In the genomic region with DNA sequence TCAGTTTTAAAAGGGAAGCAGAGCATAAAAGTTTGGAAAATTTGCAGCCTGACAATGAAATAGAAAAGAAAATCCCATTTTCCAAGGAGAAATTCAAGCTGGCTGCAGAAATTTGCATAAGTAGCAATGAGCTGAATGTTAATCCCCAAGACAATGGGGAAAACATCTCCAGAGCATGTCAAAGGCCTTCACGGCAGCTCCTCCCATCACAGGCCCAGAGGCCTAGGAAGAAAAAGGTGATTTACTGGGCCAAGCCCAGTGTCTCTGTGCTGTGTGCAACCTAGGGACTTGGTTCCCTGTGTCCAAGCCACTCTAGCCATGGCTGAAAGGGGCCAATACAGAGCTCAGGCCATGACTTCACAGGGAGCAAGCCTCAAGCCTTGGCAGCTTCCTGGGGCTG, we compare ENCODE assay signal across 37 cellular contexts. TPM values are rescaled to one million over a fixed set of nuclear protein-coding genes. Genes with fewer than 3 reads are reported as not detected.
"Had no signal": no experiment of that assay in that cellular context is flagged by ENCODE, and none has a peak within 500 bp of the region (broad histone marks: within the 10 kb centered on the region; RNA-seq: fewer than 3 reads in every experiment).

No MANE protein-coding gene starts in this region.

- H3K4me3 Mint-ChIP-seq: activated B cell treated with CpG ODN at 0.5 μM for 24 hours; activated CD4-positive, alpha-beta memory T cell treated with anti-CD3 and anti-CD28 coated beads for 36 hours; activated CD4-positive, alpha-beta T cell treated with anti-CD3 and anti-CD28 coated beads, Interleukin-2, amount 10 ng/mL, durations not matched to agents 24 days and 14 days; activated CD8-positive, alpha-beta T cell treated with anti-CD3 and anti-CD28 coated beads for 36 hours; activated naive CD4-positive, alpha-beta T cell treated with anti-CD3 and anti-CD28 coated beads, Interleukin-2, amount 10 ng/mL, durations not matched to agents 7 days and 5 days; activated naive CD4-positive, alpha-beta T cell treated with anti-CD3 and anti-CD28 coated beads, Interleukin-2, amount 50 U/mL, for 24 hours; activated naive CD8-positive, alpha-beta T cell; activated naive CD8-positive, alpha-beta T cell treated with anti-CD3 and anti-CD28 coated beads, Interleukin-2, amount 10 ng/mL, durations not matched to agents 7 days and 5 days; activated naive CD8-positive, alpha-beta T cell treated with anti-CD3 and anti-CD28 coated beads, Interleukin-2, amount 50 U/mL, for 24 hours; T-helper 1 cell treated with Interleukin-12 subunit alpha and Interleukin-12 subunit beta and Interleukin-4 antibody, amounts not matched to agents 30 μg/mL and 1 μg/mL, for 36 hours; T-helper 2 cell treated with Interferon-gamma antibody and Interleukin-4, amounts not matched to agents 5 μg/mL and 100 μg/mL, for 36 hours had no signal

- H3K4me3 ChIP-seq: body of pancreas, breast epithelium had no signal

- H3K36me3 Mint-ChIP-seq: activated CD4-positive, alpha-beta memory T cell treated with anti-CD3 and anti-CD28 coated beads for 36 hours; activated naive CD4-positive, alpha-beta T cell treated with anti-CD3 and anti-CD28 coated beads, Interleukin-2, amount 10 ng/mL, durations not matched to agents 7 days and 5 days; activated naive CD4-positive, alpha-beta T cell treated with anti-CD3 and anti-CD28 coated beads, Interleukin-2, amount 50 U/mL, for 24 hours; activated naive CD8-positive, alpha-beta T cell; activated naive CD8-positive, alpha-beta T cell treated with anti-CD3 and anti-CD28 coated beads, Interleukin-2, amount 10 ng/mL, durations not matched to agents 7 days and 5 days had no signal

- H3K27ac Mint-ChIP-seq: activated B cell treated with CpG ODN at 0.5 μM for 24 hours; activated CD4-positive, alpha-beta memory T cell treated with anti-CD3 and anti-CD28 coated beads for 36 hours; activated CD4-positive, alpha-beta T cell treated with anti-CD3 and anti-CD28 coated beads, Interleukin-2, amount 10 ng/mL, durations not matched to agents 24 days and 14 days; activated CD8-positive, alpha-beta T cell treated with anti-CD3 and anti-CD28 coated beads for 36 hours; activated naive CD4-positive, alpha-beta T cell treated with anti-CD3 and anti-CD28 coated beads, Interleukin-2, amount 10 ng/mL, durations not matched to agents 7 days and 5 days; activated naive CD4-positive, alpha-beta T cell treated with anti-CD3 and anti-CD28 coated beads, Interleukin-2, amount 50 U/mL, for 24 hours; activated naive CD8-positive, alpha-beta T cell; activated naive CD8-positive, alpha-beta T cell treated with anti-CD3 and anti-CD28 coated beads, Interleukin-2, amount 10 ng/mL, durations not matched to agents 7 days and 5 days; activated naive CD8-positive, alpha-beta T cell treated with anti-CD3 and anti-CD28 coated beads, Interleukin-2, amount 50 U/mL, for 24 hours; activated T-helper 2 cell treated with anti-CD3 and anti-CD28 coated beads, Interferon-gamma antibody, Interleukin-2, Interleukin-4, amounts not matched to agents 10 μg/mL and 5 μg/mL and 100 μg/mL, durations not matched to agents 14 hours and 24 hours and 36 hours; T-helper 1 cell treated with Interleukin-12 subunit alpha and Interleukin-12 subunit beta and Interleukin-4 antibody, amounts not matched to agents 30 μg/mL and 1 μg/mL, for 36 hours; T-helper 2 cell treated with Interferon-gamma antibody and Interleukin-4, amounts not matched to agents 5 μg/mL and 100 μg/mL, for 36 hours had no signal

- H3K27me3 Mint-ChIP-seq: activated B cell treated with CpG ODN at 0.5 μM for 24 hours; activated CD4-positive, alpha-beta T cell treated with anti-CD3 and anti-CD28 coated beads, Interleukin-2, amount 10 ng/mL, durations not matched to agents 24 days and 14 days; activated naive CD4-positive, alpha-beta T cell treated with anti-CD3 and anti-CD28 coated beads, Interleukin-2, amount 10 ng/mL, durations not matched to agents 7 days and 5 days; activated naive CD8-positive, alpha-beta T cell treated with anti-CD3 and anti-CD28 coated beads, Interleukin-2, amount 10 ng/mL, durations not matched to agents 7 days and 5 days; activated naive CD8-positive, alpha-beta T cell treated with anti-CD3 and anti-CD28 coated beads, Interleukin-2, amount 50 U/mL, for 24 hours had no signal

- H3K27ac ChIP-seq: body of pancreas, brain microvascular endothelial cell, breast epithelium, VCaP had no signal

- H3K9me3 ChIP-seq: body of pancreas, breast epithelium had no signal

- H3K36me3 ChIP-seq: brain microvascular endothelial cell, breast epithelium had no signal

- H3K9me3 Mint-ChIP-seq: activated CD4-positive, alpha-beta memory T cell treated with anti-CD3 and anti-CD28 coated beads for 36 hours; activated naive CD4-positive, alpha-beta T cell treated with anti-CD3 and anti-CD28 coated beads, Interleukin-2, amount 10 ng/mL, durations not matched to agents 7 days and 5 days had no signal

- DNase-seq: activated B cell treated with CpG ODN at 0.5 μM for 24 hours; activated CD4-positive, alpha-beta memory T cell treated with anti-CD3 and anti-CD28 coated beads for 36 hours; activated CD4-positive, alpha-beta T cell treated with anti-CD3 and anti-CD28 coated beads for 4 hours; activated CD4-positive, alpha-beta T cell treated with anti-CD3 and anti-CD28 coated beads, Interleukin-2, amount 10 ng/mL, durations not matched to agents 24 days and 14 days; activated CD4-positive, alpha-beta T cell treated with anti-CD3 and anti-CD28 coated beads, Interleukin-2, amount 50 U/mL, for 1 hour; activated CD4-positive, alpha-beta T cell treated with anti-CD3 and anti-CD28 coated beads, Interleukin-2, amount 50 U/mL, for 4 hours; activated CD4-positive, CD25-positive, alpha-beta regulatory T cell treated with anti-CD3 and anti-CD28 coated beads, Interleukin-2, amount 50 U/mL, for 72 hours; activated CD8-positive, alpha-beta memory T cell treated with anti-CD3 and anti-CD28 coated beads, Interleukin-2, amount 50 U/mL, for 4 hours; activated CD8-positive, alpha-beta T cell treated with anti-CD3 and anti-CD28 coated beads for 36 hours; activated effector memory CD4-positive, alpha-beta T cell treated with Interleukin-2 at 50 U/mL for 16 hours; activated gamma-delta T cell; activated naive CD4-positive, alpha-beta T cell treated with anti-CD3 and anti-CD28 coated beads, Interleukin-2, amount 10 ng/mL, durations not matched to agents 7 days and 5 days; activated naive CD4-positive, alpha-beta T cell treated with Interleukin-2 at 50 U/mL for 16 hours; activated naive CD8-positive, alpha-beta T cell treated with anti-CD3 and anti-CD28 coated beads, Interleukin-2, amount 10 ng/mL, durations not matched to agents 7 days and 5 days; activated naive CD8-positive, alpha-beta T cell treated with anti-CD3 and anti-CD28 coated beads, Interleukin-2, amount 50 U/mL, for 24 hours; activated T-cell treated with anti-CD3 and anti-CD28 coated beads for 4 hours; activated T-cell treated with anti-CD3 and anti-CD28 coated beads, Interleukin-2, amount 50 U/mL, for 1 hour; activated T-cell treated with anti-CD3 and anti-CD28 coated beads, Interleukin-2, amount 50 U/mL, for 48 hours; aorta; body of pancreas; brain microvascular endothelial cell; central memory CD4-positive, alpha-beta T cell; T-helper 1 cell; T-helper 2 cell; T-helper 9 cell had no signal

- H3K4me1 ChIP-seq: body of pancreas, breast epithelium had no signal

- H3K27me3 ChIP-seq: body of pancreas, brain microvascular endothelial cell, breast epithelium had no signal

- H3K4me1 Mint-ChIP-seq: activated B cell treated with CpG ODN at 0.5 μM for 24 hours; activated CD4-positive, alpha-beta T cell treated with anti-CD3 and anti-CD28 coated beads, Interleukin-2, amount 10 ng/mL, durations not matched to agents 24 days and 14 days; activated naive CD4-positive, alpha-beta T cell treated with anti-CD3 and anti-CD28 coated beads, Interleukin-2, amount 10 ng/mL, durations not matched to agents 7 days and 5 days; activated naive CD4-positive, alpha-beta T cell treated with anti-CD3 and anti-CD28 coated beads, Interleukin-2, amount 50 U/mL, for 24 hours; activated naive CD8-positive, alpha-beta T cell treated with anti-CD3 and anti-CD28 coated beads, Interleukin-2, amount 10 ng/mL, durations not matched to agents 7 days and 5 days; activated naive CD8-positive, alpha-beta T cell treated with anti-CD3 and anti-CD28 coated beads, Interleukin-2, amount 50 U/mL, for 24 hours had no signal

- ATAC-seq: activated CD8-positive, alpha-beta T cell treated with anti-CD3 and anti-CD28 coated beads for 36 hours; activated naive CD8-positive, alpha-beta T cell treated with anti-CD3 and anti-CD28 coated beads, Interleukin-2, amount 50 U/mL, for 24 hours; body of pancreas had no signal

RNA-seq across cellular contexts. Expression of a gene that starts 26.1 kb away (rescaled TPM):
- total RNA-seq: activated B cell treated with CpG ODN at 0.5 μM for 24 hours; activated CD4-positive, alpha-beta memory T cell treated with anti-CD3 and anti-CD28 coated beads for 36 hours; activated CD4-positive, alpha-beta T cell treated with anti-CD3 and anti-CD28 coated beads, Interleukin-2, amount 10 ng/mL, durations not matched to agents 24 days and 14 days; activated CD8-positive, alpha-beta memory T cell treated with anti-CD3 and anti-CD28 coated beads for 36 hours; activated CD8-positive, alpha-beta T cell treated with anti-CD3 and anti-CD28 coated beads for 36 hours; activated naive CD8-positive, alpha-beta T cell treated with anti-CD3 and anti-CD28 coated beads, Interleukin-2, amount 10 ng/mL, durations not matched to agents 7 days and 5 days; activated T-helper 2 cell treated with anti-CD3 and anti-CD28 coated beads, Interferon-gamma antibody, Interleukin-2, Interleukin-4, amounts not matched to agents 10 μg/mL and 5 μg/mL and 100 μg/mL, durations not matched to agents 14 hours and 24 hours and 36 hours; aorta; astrocyte; body of pancreas; breast epithelium; cardiac septum; cerebellum had no signal
- polyA plus RNA-seq: adipose tissue, aorta had no signal

RNA-seq across cellular contexts. Expression of a gene that starts 33.8 kb away (rescaled TPM):
- total RNA-seq: activated B cell treated with CpG ODN at 0.5 μM for 24 hours; activated CD4-positive, alpha-beta memory T cell treated with anti-CD3 and anti-CD28 coated beads for 36 hours; activated CD4-positive, alpha-beta T cell treated with anti-CD3 and anti-CD28 coated beads, Interleukin-2, amount 10 ng/mL, durations not matched to agents 24 days and 14 days; activated CD8-positive, alpha-beta memory T cell treated with anti-CD3 and anti-CD28 coated beads for 36 hours; activated CD8-positive, alpha-beta T cell treated with anti-CD3 and anti-CD28 coated beads for 36 hours; activated naive CD8-positive, alpha-beta T cell treated with anti-CD3 and anti-CD28 coated beads, Interleukin-2, amount 10 ng/mL, durations not matched to agents 7 days and 5 days; activated T-helper 2 cell treated with anti-CD3 and anti-CD28 coated beads, Interferon-gamma antibody, Interleukin-2, Interleukin-4, amounts not matched to agents 10 μg/mL and 5 μg/mL and 100 μg/mL, durations not matched to agents 14 hours and 24 hours and 36 hours; aorta; astrocyte; body of pancreas; breast epithelium; cardiac septum; cerebellum had no signal
- polyA plus RNA-seq: adipose tissue, aorta had no signal

RNA-seq across cellular contexts. Expression of a gene that starts 48.3 kb away (rescaled TPM):
- total RNA-seq: activated B cell treated with CpG ODN at 0.5 μM for 24 hours; activated CD4-positive, alpha-beta memory T cell treated with anti-CD3 and anti-CD28 coated beads for 36 hours; activated CD4-positive, alpha-beta T cell treated with anti-CD3 and anti-CD28 coated beads, Interleukin-2, amount 10 ng/mL, durations not matched to agents 24 days and 14 days; activated CD8-positive, alpha-beta memory T cell treated with anti-CD3 and anti-CD28 coated beads for 36 hours; activated CD8-positive, alpha-beta T cell treated with anti-CD3 and anti-CD28 coated beads for 36 hours; activated naive CD8-positive, alpha-beta T cell treated with anti-CD3 and anti-CD28 coated beads, Interleukin-2, amount 10 ng/mL, durations not matched to agents 7 days and 5 days; activated T-helper 2 cell treated with anti-CD3 and anti-CD28 coated beads, Interferon-gamma antibody, Interleukin-2, Interleukin-4, amounts not matched to agents 10 μg/mL and 5 μg/mL and 100 μg/mL, durations not matched to agents 14 hours and 24 hours and 36 hours; aorta; astrocyte; body of pancreas; breast epithelium; cardiac septum; cerebellum had no signal
- polyA plus RNA-seq: adipose tissue, aorta had no signal

RNA-seq across cellular contexts. Expression of a gene that starts 49.8 kb away (rescaled TPM):
- total RNA-seq: activated B cell treated with CpG ODN at 0.5 μM for 24 hours; activated CD4-positive, alpha-beta memory T cell treated with anti-CD3 and anti-CD28 coated beads for 36 hours; activated CD4-positive, alpha-beta T cell treated with anti-CD3 and anti-CD28 coated beads, Interleukin-2, amount 10 ng/mL, durations not matched to agents 24 days and 14 days; activated CD8-positive, alpha-beta memory T cell treated with anti-CD3 and anti-CD28 coated beads for 36 hours; activated CD8-positive, alpha-beta T cell treated with anti-CD3 and anti-CD28 coated beads for 36 hours; activated naive CD8-positive, alpha-beta T cell treated with anti-CD3 and anti-CD28 coated beads, Interleukin-2, amount 10 ng/mL, durations not matched to agents 7 days and 5 days; activated T-helper 2 cell treated with anti-CD3 and anti-CD28 coated beads, Interferon-gamma antibody, Interleukin-2, Interleukin-4, amounts not matched to agents 10 μg/mL and 5 μg/mL and 100 μg/mL, durations not matched to agents 14 hours and 24 hours and 36 hours; aorta; astrocyte; body of pancreas; breast epithelium; cardiac septum; cerebellum had no signal
- polyA plus RNA-seq: adipose tissue, aorta had no signal

RNA-seq across cellular contexts. Expression of a gene that starts 52.6 kb away (rescaled TPM):
- total RNA-seq: activated B cell treated with CpG ODN at 0.5 μM for 24 hours; activated CD4-positive, alpha-beta memory T cell treated with anti-CD3 and anti-CD28 coated beads for 36 hours; activated CD4-positive, alpha-beta T cell treated with anti-CD3 and anti-CD28 coated beads, Interleukin-2, amount 10 ng/mL, durations not matched to agents 24 days and 14 days; activated CD8-positive, alpha-beta memory T cell treated with anti-CD3 and anti-CD28 coated beads for 36 hours; activated CD8-positive, alpha-beta T cell treated with anti-CD3 and anti-CD28 coated beads for 36 hours; activated naive CD8-positive, alpha-beta T cell treated with anti-CD3 and anti-CD28 coated beads, Interleukin-2, amount 10 ng/mL, durations not matched to agents 7 days and 5 days; activated T-helper 2 cell treated with anti-CD3 and anti-CD28 coated beads, Interferon-gamma antibody, Interleukin-2, Interleukin-4, amounts not matched to agents 10 μg/mL and 5 μg/mL and 100 μg/mL, durations not matched to agents 14 hours and 24 hours and 36 hours; aorta; astrocyte; body of pancreas; breast epithelium; cardiac septum; cerebellum had no signal
- polyA plus RNA-seq: adipose tissue, aorta had no signal
